In the genomic region with DNA sequence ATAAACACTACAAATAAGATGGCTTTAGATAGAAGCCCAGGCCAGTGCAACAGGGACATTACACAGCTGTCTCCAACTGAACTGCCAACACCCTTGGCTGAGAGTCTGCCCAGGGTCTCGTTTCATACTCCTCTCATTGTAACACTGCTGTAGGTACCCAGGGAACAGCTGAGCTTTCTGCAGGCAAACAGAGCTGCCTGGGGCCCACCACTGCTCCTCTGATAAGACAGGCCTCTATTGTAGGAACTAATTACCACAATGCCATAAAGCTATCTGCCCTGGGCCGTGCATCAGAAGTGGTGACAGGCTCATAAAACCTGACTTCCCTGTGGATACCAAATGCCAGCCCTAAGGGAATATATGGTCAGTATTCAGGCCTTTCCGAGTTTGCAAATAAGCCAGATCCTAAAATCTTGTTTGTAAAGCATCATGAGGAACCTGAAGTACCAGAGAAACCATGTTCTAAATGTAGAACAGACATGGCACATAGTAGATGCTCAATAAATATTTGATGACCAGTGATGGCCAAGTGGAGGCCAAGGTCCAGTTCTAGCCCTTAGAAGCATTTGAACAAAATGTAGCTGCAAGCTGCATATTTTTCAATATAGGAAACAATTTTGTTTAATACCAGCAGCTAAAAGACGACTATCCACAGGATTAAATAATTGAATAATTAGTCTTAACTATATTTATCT, we compare ENCODE assay signal across 19 cellular contexts.
DNase-seq lines count a peak whose midpoint lies in the region; ATAC-seq and TF ChIP-seq lines count a peak whose summit lies in the region.
"Had no signal": no experiment of that assay in that cellular context is flagged by ENCODE, and none has a peak within 500 bp of the region (broad histone marks: within the 10 kb centered on the region; RNA-seq: fewer than 3 reads in every experiment).

No MANE protein-coding gene starts in this region.

- TF ChIP-seq POLR2A in gastrocnemius medialis (IDR thresholded peaks at IDR 0.05): no peak

- peaks cover 0 to 8% (median 6%) of the 10 kb centered on the region in 5 experiments for H3K9me3 Mint-ChIP-seq in brain

- no peaks in the 10 kb centered on the region for H3K27me3 ChIP-seq in gastrocnemius medialis
- no peaks in the 10 kb centered on the region for H3K27me3 ChIP-seq in osteoblast (ENCODE audit: insufficient read depth, low read length)

- DNase-seq in HEK293T (ENCODE audit: extremely low spot score) (peak; percentile 58), left kidney (ENCODE audit: low read depth, low spot score) (peak; percentile 36), gastrocnemius medialis (peak in 1 of 2 donors; percentile 38), mesenteric fat pad (ENCODE audit: low spot score) (no peak), osteoblast (ENCODE audit: insufficient read length, low spot score, missing footprints) (no peak)
- no peak for DNase-seq in activated naive CD4-positive, alpha-beta T cell treated with anti-CD3 and anti-CD28 coated beads, Interleukin-2, amount 50 U/mL, for 16 hours
- DNase-seq: ACHN; CD4-positive, alpha-beta memory T cell; DND-41; GF-D8; GOT3; KG1; NCI-H1092 treated with DMSO at 0.1 percent for 48 hours; NCI-H1694 treated with DMSO at 0.1 percent for 48 hours; NCI-H82 had no signal

- H3K4me3 ChIP-seq in gastrocnemius medialis: no peak overlapping the region
- no peak overlapping the region for H3K4me3 ChIP-seq in osteoblast (ENCODE audit: insufficient read depth, low read length)

- H3K4me1 Mint-ChIP-seq in brain: peaks cover 52% of the 10 kb centered on the region
- H3K4me1 Mint-ChIP-seq: B cell had no signal

- H3K27ac ChIP-seq in gastrocnemius medialis (peak overlapping the region; percentile 16 to 55 (median 41)), osteoblast (ENCODE audit: low read depth, low read length) (no peak overlapping the region)

- intact Hi-C loops in gastrocnemius medialis (cut with DNase I; ENCODE audit: low total_unique reads): no loop called here

- no peak overlapping the region for H3K4me3 Mint-ChIP-seq in brain
- H3K4me3 Mint-ChIP-seq: B cell; CD4-positive, alpha-beta memory T cell had no signal

- POLR2A ChIA-PET in HEK293T (lab: Yijun Ruan, JAX): no interaction called here

- H3K9me3 ChIP-seq in gastrocnemius medialis (no peaks in the 10 kb centered on the region), osteoblast (ENCODE audit: low read depth, low read length) (no peaks in the 10 kb centered on the region)

- ATAC-seq in gastrocnemius medialis: peak; percentile 32 to 37
- no peak for ATAC-seq in GM18498 (IDR thresholded peaks at IDR 0.05; ENCODE audit: unreplicated experiment)
- ATAC-seq: Panc1 had no signal

- H3K36me3 ChIP-seq in gastrocnemius medialis: no peaks in the 10 kb centered on the region
- no peaks in the 10 kb centered on the region for H3K36me3 ChIP-seq in osteoblast (ENCODE audit: insufficient read depth, low read length)

- in situ Hi-C loops in gastrocnemius medialis (cut with MboI; ENCODE audit: low sequenced_read_pairs in 4 of 4): no loop called here

- H3K4me1 ChIP-seq in gastrocnemius medialis: peaks cover 32 to 42% of the 10 kb centered on the region in 2 donors
- H3K4me1 ChIP-seq in osteoblast (ENCODE audit: insufficient read depth, low read length): peaks cover 19% of the 10 kb centered on the region

- CTCF ChIA-PET in HEK293T (lab: Yijun Ruan, JAX): interaction anchor here (0.8 kb wide), 1 partner anchor 85 kb away, joined by 3 read pairs; no protein-coding TSS in a partner anchor

- no peak overlapping the region for H3K4me2 ChIP-seq in osteoblast (ENCODE audit: insufficient read depth, low read length)

- H3K36me3 Mint-ChIP-seq in brain: no peaks in the 10 kb centered on the region
- H3K36me3 Mint-ChIP-seq: CD4-positive, alpha-beta memory T cell had no signal

- H4K20me1 ChIP-seq in osteoblast (ENCODE audit: insufficient read depth, low read length): no peaks in the 10 kb centered on the region

- H3K79me2 ChIP-seq in osteoblast (ENCODE audit: insufficient read depth, low read length): no peaks in the 10 kb centered on the region

- peak overlapping the region in 3 of 5 experiments; percentile 55 to 79 (median 75) for H3K27ac Mint-ChIP-seq in brain
- H3K27ac Mint-ChIP-seq: B cell; CD4-positive, alpha-beta memory T cell had no signal

- peaks cover 7% of the 10 kb centered on the region for H3K27me3 Mint-ChIP-seq in brain

- no peak overlapping the region for H2AFZ ChIP-seq in osteoblast (ENCODE audit: low read length)

- no peak for TF ChIP-seq CTCF in brain (conservative IDR thresholded peaks at IDR 0.05)
- no peak for TF ChIP-seq CTCF in gastrocnemius medialis (IDR thresholded peaks at IDR 0.05 in 4 of 5, conservative IDR thresholded peaks at IDR 0.05 in 1 of 5)
- TF ChIP-seq CTCF in osteoblast (IDR thresholded peaks at IDR 0.05; ENCODE audit: extremely low read depth, low read depth, low read length): no peak

TF ChIP-seq in HEK293T, 16 proteins besides CTCF, POLR2A, EP300 and RAD21:
- TF ChIP-seq CTBP1 (IDR thresholded peaks at IDR 0.05; ENCODE audit: borderline replicate concordance) (0 out of 2 replicates have a peak, but pooled peaks have one; percentile 19), FOXM1 (IDR thresholded peaks at IDR 0.05; ENCODE audit: borderline replicate concordance) (no peak)
- TF ChIP-seq, protein P1, sequence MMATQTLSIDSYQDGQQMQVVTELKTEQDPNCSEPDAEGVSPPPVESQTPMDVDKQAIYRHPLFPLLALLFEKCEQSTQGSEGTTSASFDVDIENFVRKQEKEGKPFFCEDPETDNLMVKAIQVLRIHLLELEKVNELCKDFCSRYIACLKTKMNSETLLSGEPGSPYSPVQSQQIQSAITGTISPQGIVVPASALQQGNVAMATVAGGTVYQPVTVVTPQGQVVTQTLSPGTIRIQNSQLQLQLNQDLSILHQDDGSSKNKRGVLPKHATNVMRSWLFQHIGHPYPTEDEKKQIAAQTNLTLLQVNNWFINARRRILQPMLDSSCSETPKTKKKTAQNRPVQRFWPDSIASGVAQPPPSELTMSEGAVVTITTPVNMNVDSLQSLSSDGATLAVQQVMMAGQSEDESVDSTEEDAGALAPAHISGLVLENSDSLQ (IDR thresholded peaks at IDR 0.05): 0 out of 2 replicates have a peak, but pooled peaks have one; percentile 13
TF ChIP-seq in HEK293T: peak in this region for 2.

Comparison
In these comparisons a context has a peak if more than half of its experiments do, and no peak if none do; other contexts are left out.
1. DNase-seq: peak in HEK293T (single experiment) and left kidney (single experiment); none in mesenteric fat pad (single experiment), activated naive CD4-positive, alpha-beta T cell treated with anti-CD3 and anti-CD28 coated beads, Interleukin-2, amount 50 U/mL, for 16 hours (single experiment) and osteoblast (single experiment).